In genomic region chr1:43834280-43835140, GRCh38 we compare ENCODE assay signal across 9 cellular contexts.
DNase-seq lines count a peak whose midpoint lies in the region; ATAC-seq, FAIRE-seq and TF ChIP-seq lines count a peak whose summit lies in the region.
"Had no signal": no experiment of that assay in that cellular context is flagged by ENCODE, and none has a peak within 500 bp of the region (broad histone marks: within the 10 kb centered on the region; RNA-seq: fewer than 3 reads in every experiment).

No MANE protein-coding gene starts in this region.

- peak; percentile 7 to 29 for DNase-seq in stimulated activated CD4-positive, alpha-beta T cell treated with anti-CD3 and anti-CD28 coated beads, Interleukin-15, amount 100 ng/mL, for 48 hours (ENCODE audit: low read depth in 2 of 2)
- DNase-seq in stimulated activated CD4-positive, alpha-beta T cell treated with anti-CD3 and anti-CD28 coated beads, Interleukin-4, amount 100 ng/mL, for 4 hours: no peak
- DNase-seq in activated naive CD8-positive, alpha-beta T cell treated with anti-CD3 and anti-CD28 coated beads for 36 hours: peak; percentile 61
- peak; percentile 82 for DNase-seq in kidney
- no peak for DNase-seq in left colon
- DNase-seq: stimulated activated CD4-positive, alpha-beta T cell treated with anti-CD3 and anti-CD28 coated beads, Interleukin-4, amount 100 ng/mL, for 1 hour had no signal

- ATAC-seq in HG03280 (IDR thresholded peaks at IDR 0.05; ENCODE audit: unreplicated experiment) (no peak), left colon (no peak), HG03045 (IDR thresholded peaks at IDR 0.05; ENCODE audit: unreplicated experiment) (no peak), GM21723 (IDR thresholded peaks at IDR 0.05; ENCODE audit: unreplicated experiment) (no peak)

- no peak overlapping the region for H3K9ac ChIP-seq in kidney (ENCODE audit: low read length in 2 of 2)

- no peak for FAIRE-seq in kidney (lab: Jason Lieb, UNC)

- H3K4me1 Mint-ChIP-seq in activated naive CD8-positive, alpha-beta T cell treated with anti-CD3 and anti-CD28 coated beads for 36 hours: peaks cover 70% of the 10 kb centered on the region

- peaks cover 24% of the 10 kb centered on the region for H3K36me3 Mint-ChIP-seq in activated naive CD8-positive, alpha-beta T cell treated with anti-CD3 and anti-CD28 coated beads for 36 hours

- H3K27me3 Mint-ChIP-seq in activated naive CD8-positive, alpha-beta T cell treated with anti-CD3 and anti-CD28 coated beads for 36 hours: no peaks in the 10 kb centered on the region

- no peak for TF ChIP-seq CTCF in kidney (IDR thresholded peaks at IDR 0.05; ENCODE audit: borderline replicate concordance, extremely low read depth, insufficient read depth)

- H3K4me3 Mint-ChIP-seq in activated naive CD8-positive, alpha-beta T cell treated with anti-CD3 and anti-CD28 coated beads for 36 hours: peak overlapping the region; percentile 42

- H3K9me3 Mint-ChIP-seq in activated naive CD8-positive, alpha-beta T cell treated with anti-CD3 and anti-CD28 coated beads for 36 hours: no peaks in the 10 kb centered on the region

- no peaks in the 10 kb centered on the region for H3K9me3 ChIP-seq in kidney (ENCODE audit: control insufficient read depth in 1 of 2, low read length in 2 of 2)

- peaks cover 14 to 24% of the 10 kb centered on the region in 2 donors for H3K4me1 ChIP-seq in kidney (ENCODE audit: control insufficient read depth in 1 of 2, insufficient read depth in 1 of 2, low read depth in 1 of 2, low read length in 2 of 2)

- H3K27ac ChIP-seq in kidney (ENCODE audit: low read depth in 2 of 2, low read length in 2 of 2): peak overlapping the region; percentile 9 to 26

- intact Hi-C loops in kidney (cut with DNase I) (no loop called here), left colon (cut with DNase I, micrococcal nuclease) (no loop called here)

- H3K36me3 ChIP-seq in kidney (ENCODE audit: control insufficient read depth in 1 of 2, insufficient read depth in 2 of 2, low read length in 2 of 2): no peaks in the 10 kb centered on the region

- H3K4me3 ChIP-seq in kidney (ENCODE audit: low read length in 2 of 2): no peak overlapping the region

- peak overlapping the region; percentile 88 for H3K27ac Mint-ChIP-seq in activated naive CD8-positive, alpha-beta T cell treated with anti-CD3 and anti-CD28 coated beads for 36 hours

Comparison
In these comparisons a context has a peak if more than half of its experiments do, and no peak if none do; other contexts are left out.
1. DNase-seq: peak in stimulated activated CD4-positive, alpha-beta T cell treated with anti-CD3 and anti-CD28 coated beads, Interleukin-15, amount 100 ng/mL, for 48 hours (2 of 2), activated naive CD8-positive, alpha-beta T cell treated with anti-CD3 and anti-CD28 coated beads for 36 hours (single experiment) and kidney (single experiment); none in stimulated activated CD4-positive, alpha-beta T cell treated with anti-CD3 and anti-CD28 coated beads, Interleukin-4, amount 100 ng/mL, for 4 hours (0 of 2) and left colon (0 of 2).